ENCODE assay signal across 26 cellular contexts in the genomic region with DNA sequence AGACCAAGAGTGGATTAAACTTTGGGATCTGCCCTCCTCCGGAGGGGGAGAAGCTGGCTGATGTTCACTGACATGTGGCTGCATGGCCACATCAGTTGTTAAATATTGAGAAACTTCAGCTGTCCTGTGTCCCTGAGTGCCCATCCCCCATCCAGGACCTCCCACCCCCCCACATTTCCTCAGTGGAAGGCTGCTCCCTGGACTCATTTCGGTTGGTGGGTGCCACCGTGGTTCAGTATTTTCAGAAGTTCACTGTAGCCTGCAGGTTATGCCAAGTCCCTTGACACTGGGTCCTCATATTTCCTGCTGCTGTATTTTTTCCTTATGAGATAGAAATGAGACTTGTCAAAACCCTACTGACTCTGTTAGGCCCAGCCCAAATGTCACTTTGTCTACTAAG.
DNase-seq lines count a peak whose midpoint lies in the region; ATAC-seq and TF ChIP-seq lines count a peak whose summit lies in the region.
"Had no signal": no experiment of that assay in that cellular context is flagged by ENCODE, and none has a peak within 500 bp of the region (broad histone marks: within the 10 kb centered on the region; RNA-seq: fewer than 3 reads in every experiment).

No MANE protein-coding gene starts in this region.

- peaks cover 6% of the 10 kb centered on the region for H3K36me3 Mint-ChIP-seq in endothelial cell (ENCODE audit: low read depth, unreplicated experiment)
- no peaks in the 10 kb centered on the region for H3K36me3 Mint-ChIP-seq in activated CD4-positive, alpha-beta memory T cell treated with anti-CD3 and anti-CD28 coated beads for 36 hours
- H3K36me3 Mint-ChIP-seq: CD4-positive, alpha-beta memory T cell had no signal

- H3K27ac Mint-ChIP-seq in endothelial cell (ENCODE audit: unreplicated experiment): peak overlapping the region; percentile 24
- H3K27ac Mint-ChIP-seq in activated CD4-positive, alpha-beta memory T cell treated with anti-CD3 and anti-CD28 coated beads for 36 hours: no peak overlapping the region
- H3K27ac Mint-ChIP-seq: CD4-positive, alpha-beta memory T cell; GM23338 had no signal

- WGBS in right lobe of liver (ENCODE audit: insufficient coverage, low coverage, low lambda C conversion rate, missing lambda C conversion rate): 52% methylated on average over 3 of the region's 3 CpGs

- no peak for ATAC-seq in sciatic nerve
- ATAC-seq in right lobe of liver: no peak

- no peak overlapping the region for H3K4me3 Mint-ChIP-seq in endothelial cell (ENCODE audit: unreplicated experiment)
- H3K4me3 Mint-ChIP-seq in activated CD4-positive, alpha-beta memory T cell treated with anti-CD3 and anti-CD28 coated beads for 36 hours: no peak overlapping the region
- H3K4me3 Mint-ChIP-seq: CD4-positive, alpha-beta memory T cell; GM23338 had no signal

- H3K36me3 ChIP-seq in right lobe of liver: no peaks in the 10 kb centered on the region
- H3K36me3 ChIP-seq: SJSA1 had no signal

- CTCF ChIA-PET in activated CD4-positive, alpha-beta memory T cell treated with anti-CD3 and anti-CD28 coated beads for 36 hours (lab: Charles Lee): no interaction called here

- TF ChIP-seq CTCF in endothelial cell (IDR thresholded peaks at IDR 0.05; ENCODE audit: unreplicated experiment): no peak
- no peak for TF ChIP-seq CTCF in right lobe of liver (IDR thresholded peaks at IDR 0.05)

- H3K4me1 ChIP-seq in right lobe of liver: no peaks in the 10 kb centered on the region

- TF ChIP-seq POLR2A in right lobe of liver (IDR thresholded peaks at IDR 0.05): no peak

- POLR2A ChIA-PET in activated CD4-positive, alpha-beta memory T cell treated with anti-CD3 and anti-CD28 coated beads for 36 hours (lab: Charles Lee): no interaction called here

- no peak overlapping the region for H3K4me3 ChIP-seq in right lobe of liver
- H3K4me3 ChIP-seq: GM23338, SJSA1 had no signal

- H3K4me1 Mint-ChIP-seq in endothelial cell (ENCODE audit: unreplicated experiment): peaks cover 21% of the 10 kb centered on the region
- H3K4me1 Mint-ChIP-seq in activated CD4-positive, alpha-beta memory T cell treated with anti-CD3 and anti-CD28 coated beads for 36 hours (ENCODE audit: low read depth): peaks cover 14% of the 10 kb centered on the region

- H3K27me3 ChIP-seq in right lobe of liver: no peaks in the 10 kb centered on the region
- H3K27me3 ChIP-seq: SJSA1 had no signal

- H3K9me3 ChIP-seq in right lobe of liver: no peaks in the 10 kb centered on the region
- H3K9me3 ChIP-seq: SJSA1 had no signal

- no peak overlapping the region for H3K27ac ChIP-seq in right lobe of liver
- H3K27ac ChIP-seq: 22Rv1, SJSA1 had no signal

- H3K9me3 Mint-ChIP-seq in endothelial cell (ENCODE audit: unreplicated experiment): no peaks in the 10 kb centered on the region
- no peaks in the 10 kb centered on the region for H3K9me3 Mint-ChIP-seq in activated CD4-positive, alpha-beta memory T cell treated with anti-CD3 and anti-CD28 coated beads for 36 hours
- H3K9me3 Mint-ChIP-seq: CD4-positive, alpha-beta memory T cell; GM23338 had no signal

- peak; percentile 9 for DNase-seq in activated effector memory CD4-positive, alpha-beta T cell treated with anti-CD3 and anti-CD28 coated beads, Interleukin-2, amount 50 U/mL, for 16 hours
- DNase-seq in activated effector memory CD4-positive, alpha-beta T cell treated with Interleukin-2 at 50 U/mL for 16 hours: no peak
- DNase-seq in NCI-H82 (lab: John Stamatoyannopoulos, UW) (peak; percentile 85), endothelial cell (ENCODE audit: low spot score) (no peak), sciatic nerve (ENCODE audit: low spot score) (peak; percentile 30), right lobe of liver (no peak), activated T-cell treated with anti-CD3 and anti-CD28 coated beads for 4 hours (no peak)
- DNase-seq in activated CD4-positive, alpha-beta memory T cell treated with anti-CD3 and anti-CD28 coated beads for 36 hours: no peak
- DNase-seq: ACHN; CD4-positive, alpha-beta memory T cell; COR-L47; DMS53; HCEC 1CT; KBM-7; MV-4-11; NCI-H1105; NCI-H1436 treated with DMSO at 0.1 percent for 48 hours; NCI-H187 treated with DMSO at 0.1 percent for 48 hours; NCI-H2171 treated with DMSO at 0.1 percent for 48 hours; NCI-H345; NCI-H510A treated with DMSO at 0.1 percent for 48 hours; Right ventricle myocardium superior; RPMI8226 had no signal

- intact Hi-C loops in sciatic nerve (cut with DNase I): no loop called here
- intact Hi-C loops in right lobe of liver (cut with DNase I): no loop called here
- intact Hi-C loops in activated CD4-positive, alpha-beta memory T cell treated with anti-CD3 and anti-CD28 coated beads for 36 hours (cut with micrococcal nuclease): no loop called here

- peaks cover 9% of the 10 kb centered on the region for H3K27me3 Mint-ChIP-seq in endothelial cell (ENCODE audit: unreplicated experiment)
- H3K27me3 Mint-ChIP-seq in activated CD4-positive, alpha-beta memory T cell treated with anti-CD3 and anti-CD28 coated beads for 36 hours: peaks cover 29% of the 10 kb centered on the region

Comparison
In these comparisons a context has a peak if more than half of its experiments do, and no peak if none do; other contexts are left out.
1. DNase-seq: peak in activated effector memory CD4-positive, alpha-beta T cell treated with anti-CD3 and anti-CD28 coated beads, Interleukin-2, amount 50 U/mL, for 16 hours (single experiment), NCI-H82 (single experiment) and sciatic nerve (single experiment); none in activated effector memory CD4-positive, alpha-beta T cell treated with Interleukin-2 at 50 U/mL for 16 hours (single experiment), endothelial cell (single experiment), right lobe of liver (0 of 3), activated CD4-positive, alpha-beta memory T cell treated with anti-CD3 and anti-CD28 coated beads for 36 hours (single experiment) and activated T-cell treated with anti-CD3 and anti-CD28 coated beads for 4 hours (single experiment).